Comparison of ENCODE assay signal across 18 cellular contexts in the genomic region with DNA sequence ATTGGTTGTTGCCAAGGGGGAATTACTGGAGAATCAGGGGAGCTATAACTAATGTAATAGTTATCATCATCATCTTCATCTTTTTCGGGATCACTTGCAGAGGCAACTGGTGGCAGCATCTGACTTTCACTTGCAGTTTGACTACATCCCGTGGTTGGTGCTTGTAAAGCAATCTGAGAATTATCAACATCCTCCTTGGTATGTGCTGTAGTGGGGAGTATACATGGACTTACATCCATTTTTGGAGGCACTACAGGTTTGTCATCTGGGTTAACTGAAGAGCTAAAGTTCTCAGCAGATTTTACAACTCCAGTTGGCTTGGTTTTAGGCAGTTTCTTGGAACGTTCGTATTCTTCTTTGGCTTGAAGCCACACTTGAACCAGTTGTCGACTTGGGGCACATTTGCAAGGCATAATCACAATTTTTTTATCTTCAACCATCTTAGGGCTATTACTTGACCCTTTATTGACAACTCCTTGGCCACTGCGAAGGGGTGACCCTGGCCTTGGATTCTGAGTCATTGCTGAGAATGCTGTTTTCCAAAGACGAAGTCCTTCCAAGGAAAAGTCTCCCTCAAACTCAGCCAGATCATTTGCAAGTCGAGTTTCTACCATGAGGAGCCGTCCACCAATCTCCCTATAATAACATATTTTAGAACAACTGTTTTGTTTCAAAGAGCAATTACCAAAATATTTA.
DNase-seq lines count a peak whose midpoint lies in the region; ATAC-seq, FAIRE-seq and TF ChIP-seq lines count a peak whose summit lies in the region.
"Had no signal": no experiment of that assay in that cellular context is flagged by ENCODE, and none has a peak within 500 bp of the region (broad histone marks: within the 10 kb centered on the region; RNA-seq: fewer than 3 reads in every experiment).

No MANE protein-coding gene starts in this region.

- H3K4me3 ChIP-seq in thoracic aorta: no peak overlapping the region
- H3K4me3 ChIP-seq: gastrocnemius medialis had no signal

- no peak for FAIRE-seq in RCC 7860 (lab: Jason Lieb, UNC)
- FAIRE-seq: HTR-8/SVneo had no signal

- H3K27me3 Mint-ChIP-seq in activated T-cell treated with anti-CD3 and anti-CD28 coated beads, Interleukin-2, amount 50 U/mL, for 72 hours (ENCODE audit: low read depth): no peaks in the 10 kb centered on the region
- no peaks in the 10 kb centered on the region for H3K27me3 Mint-ChIP-seq in activated T-helper 1 cell treated with anti-CD3 and anti-CD28 coated beads, Interleukin-12 subunit alpha, Interleukin-12 subunit beta, Interleukin-2, Interleukin-4 antibody, amounts not matched to agents 30 ng/mL and 10 ng/mL and 1 ng/mL, durations not matched to agents 14 hours and 24 hours and 36 hours (ENCODE audit: insufficient read depth)

- no peak overlapping the region for H3K4me3 Mint-ChIP-seq in activated T-cell treated with anti-CD3 and anti-CD28 coated beads, Interleukin-2, amount 50 U/mL, for 72 hours
- H3K4me3 Mint-ChIP-seq in activated T-helper 1 cell treated with anti-CD3 and anti-CD28 coated beads, Interleukin-12 subunit alpha, Interleukin-12 subunit beta, Interleukin-2, Interleukin-4 antibody, amounts not matched to agents 30 ng/mL and 10 ng/mL and 1 ng/mL, durations not matched to agents 14 hours and 24 hours and 36 hours: no peak overlapping the region
- H3K4me3 Mint-ChIP-seq: CD8-positive, alpha-beta T cell; HFFc6 had no signal

- H3K4me1 Mint-ChIP-seq in activated T-cell treated with anti-CD3 and anti-CD28 coated beads, Interleukin-2, amount 50 U/mL, for 72 hours (ENCODE audit: low read depth): peaks cover 16% of the 10 kb centered on the region
- no peaks in the 10 kb centered on the region for H3K4me1 Mint-ChIP-seq in activated T-helper 1 cell treated with anti-CD3 and anti-CD28 coated beads, Interleukin-12 subunit alpha, Interleukin-12 subunit beta, Interleukin-2, Interleukin-4 antibody, amounts not matched to agents 30 ng/mL and 10 ng/mL and 1 ng/mL, durations not matched to agents 14 hours and 24 hours and 36 hours (ENCODE audit: low read depth)

- peaks cover 0 to 3% of the 10 kb centered on the region in 2 donors for H3K36me3 Mint-ChIP-seq in activated T-cell treated with anti-CD3 and anti-CD28 coated beads, Interleukin-2, amount 50 U/mL, for 72 hours (ENCODE audit: insufficient read depth in 2 of 2)
- peaks cover 6% of the 10 kb centered on the region for H3K36me3 Mint-ChIP-seq in activated T-helper 1 cell treated with anti-CD3 and anti-CD28 coated beads, Interleukin-12 subunit alpha, Interleukin-12 subunit beta, Interleukin-2, Interleukin-4 antibody, amounts not matched to agents 30 ng/mL and 10 ng/mL and 1 ng/mL, durations not matched to agents 14 hours and 24 hours and 36 hours (ENCODE audit: low read depth)

- H3K9me3 Mint-ChIP-seq in activated T-cell treated with anti-CD3 and anti-CD28 coated beads, Interleukin-2, amount 50 U/mL, for 72 hours: no peaks in the 10 kb centered on the region
- no peaks in the 10 kb centered on the region for H3K9me3 Mint-ChIP-seq in activated T-helper 1 cell treated with anti-CD3 and anti-CD28 coated beads, Interleukin-12 subunit alpha, Interleukin-12 subunit beta, Interleukin-2, Interleukin-4 antibody, amounts not matched to agents 30 ng/mL and 10 ng/mL and 1 ng/mL, durations not matched to agents 14 hours and 24 hours and 36 hours
- H3K9me3 Mint-ChIP-seq: CD8-positive, alpha-beta T cell; HFFc6 had no signal

- no peaks in the 10 kb centered on the region for H3K9me3 ChIP-seq in thoracic aorta
- H3K9me3 ChIP-seq: gastrocnemius medialis had no signal

- peak overlapping the region; percentile 17 for H3K27ac Mint-ChIP-seq in activated T-cell treated with anti-CD3 and anti-CD28 coated beads, Interleukin-2, amount 50 U/mL, for 72 hours
- H3K27ac Mint-ChIP-seq in activated T-helper 1 cell treated with anti-CD3 and anti-CD28 coated beads, Interleukin-12 subunit alpha, Interleukin-12 subunit beta, Interleukin-2, Interleukin-4 antibody, amounts not matched to agents 30 ng/mL and 10 ng/mL and 1 ng/mL, durations not matched to agents 14 hours and 24 hours and 36 hours: no peak overlapping the region
- H3K27ac Mint-ChIP-seq: CD8-positive, alpha-beta T cell; HFFc6 had no signal

- peaks cover 10 to 22% of the 10 kb centered on the region in 2 donors for H3K4me1 ChIP-seq in thoracic aorta (ENCODE audit: control insufficient read depth in 1 of 2, low read depth in 2 of 2)
- H3K4me1 ChIP-seq: gastrocnemius medialis had no signal

- intact Hi-C loops in activated T-helper 1 cell treated with anti-CD3 and anti-CD28 coated beads, Interleukin-12 subunit alpha, Interleukin-12 subunit beta, Interleukin-2, Interleukin-4 antibody, amounts not matched to agents 30 ng/mL and 10 ng/mL and 1 ng/mL, durations not matched to agents 14 hours and 24 hours and 36 hours (cut with micrococcal nuclease): loop anchor here (1.0 kb wide), 1 partner anchor 111 kb away; no protein-coding TSS in a partner anchor

- CTCF ChIA-PET in RWPE1 (lab: Yijun Ruan, JAX): no interaction called here

- peak; percentile 69 to 73 for ATAC-seq in activated T-cell treated with anti-CD3 and anti-CD28 coated beads, Interleukin-2, amount 50 U/mL, for 72 hours (replicated peaks in 1 of 2)
- peak; percentile 78 for ATAC-seq in HG02610 (IDR thresholded peaks at IDR 0.05; ENCODE audit: unreplicated experiment)
- no peak for ATAC-seq in thoracic aorta (ENCODE audit: insufficient number of reproducible peaks, low FRiP score, low read depth)
- ATAC-seq in GM21515 (IDR thresholded peaks at IDR 0.05; ENCODE audit: unreplicated experiment): no peak
- ATAC-seq: CD8-positive, alpha-beta T cell; gastrocnemius medialis had no signal

- POLR2A ChIA-PET in RWPE1 (lab: Yijun Ruan, JAX; ENCODE audit: low non-redundant PET): no interaction called here

- TF ChIP-seq CTCF in thoracic aorta (IDR thresholded peaks at IDR 0.05) (no peak), RWPE1 (conservative IDR thresholded peaks at IDR 0.05; ENCODE audit: low read depth) (no peak)

- no peaks in the 10 kb centered on the region for H3K36me3 ChIP-seq in thoracic aorta

- H3K27ac ChIP-seq in thoracic aorta: peak overlapping the region; percentile 39 to 47
- no peak overlapping the region for H3K27ac ChIP-seq in RWPE1
- H3K27ac ChIP-seq: gastrocnemius medialis had no signal

- peak; percentile 6 to 24 for DNase-seq in activated T-cell treated with anti-CD3 and anti-CD28 coated beads, Interleukin-2, amount 50 U/mL, for 72 hours
- no peak for DNase-seq in activated T-cell treated with anti-CD3 and anti-CD28 coated beads, Interleukin-2, amount 50 U/mL, for 1 hour
- peak; percentile 14 for DNase-seq in activated T-helper 1 cell treated with anti-CD3 and anti-CD28 coated beads, Interleukin-12 subunit alpha, Interleukin-12 subunit beta, Interleukin-2, Interleukin-4 antibody, amounts not matched to agents 30 ng/mL and 10 ng/mL and 1 ng/mL, durations not matched to agents 14 hours and 24 hours and 36 hours (ENCODE audit: low spot score)
- DNase-seq in thoracic aorta (ENCODE audit: low spot score) (no peak), RWPE1 (ENCODE audit: low spot score) (no peak), RCC 7860 (ENCODE audit: low spot score) (no peak)
- DNase-seq: caudate nucleus; CD8-positive, alpha-beta T cell; gastrocnemius medialis; HFFc6; MM.1S; NCI-H2107; NCI-H774; occipital lobe; stimulated activated naive CD4-positive, alpha-beta T cell treated with Interleukin-2 at 50 U/mL for 16 hours had no signal

- H3K27me3 ChIP-seq in thoracic aorta (replicated peaks; ENCODE audit: insufficient read depth): no peaks in the 10 kb centered on the region
- H3K27me3 ChIP-seq: gastrocnemius medialis had no signal

Comparison
In these comparisons a context has a peak if more than half of its experiments do, and no peak if none do; other contexts are left out.
1. DNase-seq: peak in activated T-cell treated with anti-CD3 and anti-CD28 coated beads, Interleukin-2, amount 50 U/mL, for 72 hours (2 of 2) and activated T-helper 1 cell treated with anti-CD3 and anti-CD28 coated beads, Interleukin-12 subunit alpha, Interleukin-12 subunit beta, Interleukin-2, Interleukin-4 antibody, amounts not matched to agents 30 ng/mL and 10 ng/mL and 1 ng/mL, durations not matched to agents 14 hours and 24 hours and 36 hours (single experiment); none in activated T-cell treated with anti-CD3 and anti-CD28 coated beads, Interleukin-2, amount 50 U/mL, for 1 hour (single experiment), thoracic aorta (single experiment), RWPE1 (single experiment) and RCC 7860 (single experiment).
2. ATAC-seq: peak in activated T-cell treated with anti-CD3 and anti-CD28 coated beads, Interleukin-2, amount 50 U/mL, for 72 hours (2 of 2) and HG02610 (single experiment); none in thoracic aorta (single experiment) and GM21515 (single experiment).